In the genomic region with DNA sequence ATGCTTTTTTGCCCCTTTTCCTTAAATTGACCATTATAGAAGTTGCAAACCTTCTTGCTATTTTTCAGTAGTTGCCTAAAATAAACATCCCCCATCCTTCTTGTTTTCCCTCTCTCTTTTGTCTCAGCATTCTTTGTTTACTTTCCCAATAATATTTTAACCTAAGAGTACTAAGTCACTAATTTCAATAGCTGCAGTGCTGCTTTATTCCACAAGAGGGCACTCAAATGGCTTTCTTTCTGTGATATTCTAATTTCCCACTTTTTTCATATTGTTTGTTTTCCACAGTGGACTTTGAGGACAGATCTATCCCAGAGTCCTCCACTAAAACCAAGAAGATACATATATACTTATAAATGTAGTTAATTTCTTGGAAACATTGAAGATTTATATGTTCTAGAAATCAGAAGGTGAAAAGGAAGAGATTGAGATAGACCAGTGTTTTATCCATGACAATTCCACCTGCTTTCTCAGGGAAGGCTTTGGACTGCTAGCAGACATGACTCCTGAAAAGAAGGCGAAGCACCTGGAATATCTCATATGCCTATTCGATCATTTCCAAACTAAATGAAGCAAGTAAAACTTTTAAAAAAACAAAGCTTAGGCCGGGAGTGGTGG, we compare ENCODE assay signal across 9 cellular contexts.
A peak's percentile ranks its signal among the peaks of the same experiment; 100 is the strongest.
DNase-seq lines count a peak whose midpoint lies in the region; ATAC-seq, FAIRE-seq and TF ChIP-seq lines count a peak whose summit lies in the region.
"Had no signal": no experiment of that assay in that cellular context is flagged by ENCODE, and none has a peak within 500 bp of the region (broad histone marks: within the 10 kb centered on the region; RNA-seq: fewer than 3 reads in every experiment).

No MANE protein-coding gene starts in this region.

- H3K36me3 ChIP-seq in ascending aorta (no peaks in the 10 kb centered on the region), left lung (no peaks in the 10 kb centered on the region)

- H3K27ac ChIP-seq in ascending aorta (no peak overlapping the region), left lung (no peak overlapping the region)

- no peak overlapping the region for H3K4me3 ChIP-seq in ascending aorta
- H3K4me3 ChIP-seq in left lung, result no peak overlapping the region

- TF ChIP-seq CTCF in ascending aorta (IDR thresholded peaks at IDR 0.05) (peak; percentile 31 to 82 (median 70)), left lung (IDR thresholded peaks at IDR 0.05) (peak; percentile 66 to 82)

- ATAC-seq in left lung (peak; percentile 53), HG02623 (IDR thresholded peaks at IDR 0.05; ENCODE audit: unreplicated experiment) (no peak)
- ATAC-seq: naive thymus-derived CD8-positive, alpha-beta T cell had no signal

- no peaks in the 10 kb centered on the region for H3K27me3 ChIP-seq in ascending aorta
- no peaks in the 10 kb centered on the region for H3K27me3 ChIP-seq in left lung

- TF ChIP-seq POLR2A in GM12891 (IDR thresholded peaks at IDR 0.05; ENCODE audit: low read depth, low read length), result no peak

- no peak for FAIRE-seq in GM12891 (lab: Jason Lieb, UNC)

- in situ Hi-C loops in KBM-7 (cut with MboI; ENCODE audit: low pct_unique_long_range_greater_than_20kb, low sequenced_read_pairs), result no loop called here

- no peaks in the 10 kb centered on the region for H3K9me3 ChIP-seq in ascending aorta
- no peaks in the 10 kb centered on the region for H3K9me3 ChIP-seq in left lung

- intact Hi-C loops in ascending aorta (cut with DNase I), result loop anchor here (10.0 kb wide), 1 partner anchor 1040 kb away; no protein-coding TSS in a partner anchor
- intact Hi-C loops in left lung (cut with DNase I), result no loop called here

- H3K4me1 ChIP-seq in ascending aorta, result no peaks in the 10 kb centered on the region
- H3K4me1 ChIP-seq in left lung, result no peaks in the 10 kb centered on the region

- DNase-seq in DMS114 treated with DMSO at 0.1 percent for 48 hours (lab: John Stamatoyannopoulos, UW; ENCODE audit: unreplicated experiment) (peak; percentile 1), KBM-7 (peak; percentile 23), ascending aorta (ENCODE audit: low spot score in 2 of 2) (no peak), left lung (no peak), cortex of kidney (lab: John Stamatoyannopoulos, UW) (no peak), GM12891 (ENCODE audit: insufficient read length, low spot score) (no peak), nucleus accumbens (lab: John Stamatoyannopoulos, UW) (no peak)

TF ChIP-seq in GM12891, 5 proteins besides CTCF, POLR2A, EP300 and RAD21:
- TF ChIP-seq PAX5 (IDR thresholded peaks at IDR 0.05; ENCODE audit: insufficient read depth, low read length, severe bottlenecking), result no peak
- TF ChIP-seq SPI1 (IDR thresholded peaks at IDR 0.05; ENCODE audit: low read depth, low read length), result no peak

Comparison
In these comparisons a context has a peak if more than half of its experiments do, and no peak if none do; other contexts are left out.
1. DNase-seq: peak in DMS114 treated with DMSO at 0.1 percent for 48 hours (single experiment) and KBM-7 (single experiment); none in ascending aorta (0 of 2), left lung (0 of 2), cortex of kidney (single experiment), GM12891 (single experiment) and nucleus accumbens (0 of 56).